9 cellular contexts compared by ENCODE assay signal in the genomic region with DNA sequence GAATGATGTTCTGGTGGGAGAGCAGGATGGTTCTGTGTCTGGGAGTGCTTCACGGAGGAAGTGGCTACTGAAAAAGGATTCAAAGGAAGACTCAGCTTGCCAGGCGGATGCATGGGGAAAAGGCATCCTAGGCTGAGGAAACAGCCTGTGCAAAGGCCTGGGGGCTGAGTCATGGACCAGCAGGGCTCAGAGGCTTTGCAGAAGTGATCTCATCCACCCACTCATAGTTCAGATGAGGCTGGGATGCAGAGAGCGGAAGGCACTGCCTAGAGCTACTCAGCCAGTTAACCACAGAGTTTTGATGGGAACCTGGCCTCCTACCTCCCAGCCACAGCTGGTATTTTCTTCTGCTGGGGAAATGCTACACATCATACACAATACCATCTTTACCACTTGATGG. TPM values are rescaled to one million over a fixed set of nuclear protein-coding genes. Genes with fewer than 3 reads are reported as not detected.
DNase-seq lines count a peak whose midpoint lies in the region; ATAC-seq, FAIRE-seq and TF ChIP-seq lines count a peak whose summit lies in the region.
"Had no signal": no experiment of that assay in that cellular context is flagged by ENCODE, and none has a peak within 500 bp of the region (broad histone marks: within the 10 kb centered on the region; RNA-seq: fewer than 3 reads in every experiment).

No MANE protein-coding gene starts in this region.

- H3K4me3 ChIP-seq in upper lobe of left lung: no peak overlapping the region

- H3K27me3 Mint-ChIP-seq in progenitor cell of endocrine pancreas: no peaks in the 10 kb centered on the region

- peaks cover 0 to 14% (median 0%) of the 10 kb centered on the region in 4 donors for H3K9me3 ChIP-seq in upper lobe of left lung

- H3K36me3 ChIP-seq in upper lobe of left lung: no peaks in the 10 kb centered on the region

- H3K27me3 ChIP-seq in upper lobe of left lung: no peaks in the 10 kb centered on the region

- DNase-seq in activated CD4-positive, alpha-beta T cell treated with anti-CD3 and anti-CD28 coated beads, Interleukin-2, amount 50 U/mL, for 48 hours: peak; percentile 65 to 80
- DNase-seq in cardiac septum (ENCODE audit: low spot score) (peak; percentile 74), upper lobe of left lung (no peak), cortex of kidney (lab: John Stamatoyannopoulos, UW) (no peak), progenitor cell of endocrine pancreas (ENCODE audit: low spot score, unreplicated experiment) (no peak), D721Med (ENCODE audit: insufficient read length, low spot score) (no peak)

- no peak for TF ChIP-seq CTCF in upper lobe of left lung (IDR thresholded peaks at IDR 0.05)
- TF ChIP-seq CTCF in progenitor cell of endocrine pancreas (IDR thresholded peaks at IDR 0.05; ENCODE audit: unreplicated experiment): no peak
- TF ChIP-seq CTCF in D721Med (IDR thresholded peaks at IDR 0.05; ENCODE audit: insufficient read depth, missing control alignments): no peak

- intact Hi-C loops in cardiac septum (cut with DNase I): no loop called here

- 60 to 86% methylated on average over 3 of the region's 3 CpGs for WGBS in upper lobe of left lung, 2 donors

- no peaks in the 10 kb centered on the region for H3K36me3 Mint-ChIP-seq in progenitor cell of endocrine pancreas (ENCODE audit: insufficient read depth)

- no peak for FAIRE-seq in D721Med (lab: Jason Lieb, UNC)

- no peak overlapping the region for H3K27ac ChIP-seq in upper lobe of left lung

- H3K4me1 ChIP-seq in upper lobe of left lung: no peaks in the 10 kb centered on the region

- TF ChIP-seq EP300 in upper lobe of left lung (IDR thresholded peaks at IDR 0.05): no peak

- peaks cover 8% of the 10 kb centered on the region for H3K9me3 Mint-ChIP-seq in progenitor cell of endocrine pancreas (ENCODE audit: low read depth)

- ATAC-seq in GM18519 (IDR thresholded peaks at IDR 0.05; ENCODE audit: low FRiP score, unreplicated experiment) (peak; percentile 56), HG02885 (IDR thresholded peaks at IDR 0.05; ENCODE audit: poor library complexity, unreplicated experiment) (peak; percentile 95), upper lobe of left lung (ENCODE audit: low FRiP score in 2 of 2) (peak; percentile 64 to 92)

- no peak for TF ChIP-seq POLR2A in upper lobe of left lung (IDR thresholded peaks at IDR 0.05)

- H3K4me3 Mint-ChIP-seq in progenitor cell of endocrine pancreas (ENCODE audit: low read depth): no peak overlapping the region
- H3K4me3 Mint-ChIP-seq: nephron had no signal

- H3K27ac Mint-ChIP-seq in progenitor cell of endocrine pancreas: no peak overlapping the region

- no peaks in the 10 kb centered on the region for H3K4me1 Mint-ChIP-seq in progenitor cell of endocrine pancreas (ENCODE audit: low read depth)

RNA-seq across cellular contexts. Expression of a gene that starts 15.8 kb away (rescaled TPM):
- total RNA-seq in cardiac septum: 0.81 TPM
- total RNA-seq in upper lobe of left lung: 1 to 10 TPM in 2 of 6 donors, under 1 TPM in 4; 0.15 to 3.1 (median 0.45) TPM
- 0.05 TPM in 1 of 2 replicates, not detected in the other for total RNA-seq in progenitor cell of endocrine pancreas

RNA-seq across cellular contexts. Expression of a gene that starts 53.9 kb away (rescaled TPM):
- 1.2 TPM for total RNA-seq in cardiac septum
- 10 to 100 TPM in 5 of 6 donors, 1 to 10 TPM in 1; 6.3 to 26.9 (median 15.9) TPM for total RNA-seq in upper lobe of left lung
- total RNA-seq in progenitor cell of endocrine pancreas: not detected in 2 replicates

Comparison
In these comparisons a context has a peak if more than half of its experiments do, and no peak if none do; other contexts are left out.
1. DNase-seq: peak in activated CD4-positive, alpha-beta T cell treated with anti-CD3 and anti-CD28 coated beads, Interleukin-2, amount 50 U/mL, for 48 hours (2 of 2) and cardiac septum (single experiment); none in upper lobe of left lung (0 of 2), cortex of kidney (single experiment), progenitor cell of endocrine pancreas (single experiment) and D721Med (single experiment).
2. Peak in every context shown above with its lines, with median percentiles within 50 percentile points of each other: ATAC-seq.